Comparison of ENCODE assay signal across 8 cellular contexts in genomic region chr16:89615596-89616090, GRCh38. TPM values are rescaled to one million over a fixed set of nuclear protein-coding genes. Genes with fewer than 3 reads are reported as not detected.
DNase-seq lines count a peak whose midpoint lies in the region; ATAC-seq and TF ChIP-seq lines count a peak whose summit lies in the region.

No MANE protein-coding gene starts in this region.

- H3K36me3 Mint-ChIP-seq in activated T-cell treated with anti-CD3 and anti-CD28 coated beads, Interleukin-2, amount 50 U/mL, for 24 hours (ENCODE audit: low read depth): no peaks in the 10 kb centered on the region
- no peaks in the 10 kb centered on the region for H3K36me3 Mint-ChIP-seq in immature natural killer cell

- ATAC-seq in GM21619 (IDR thresholded peaks at IDR 0.05; ENCODE audit: unreplicated experiment) (no peak), GM21423 (IDR thresholded peaks at IDR 0.05; ENCODE audit: unreplicated experiment) (no peak)

- H3K4me3 Mint-ChIP-seq in activated T-cell treated with anti-CD3 and anti-CD28 coated beads, Interleukin-2, amount 50 U/mL, for 24 hours: no peak overlapping the region
- H3K4me3 Mint-ChIP-seq in immature natural killer cell: no peak overlapping the region

- no peaks in the 10 kb centered on the region for H3K27me3 Mint-ChIP-seq in activated T-cell treated with anti-CD3 and anti-CD28 coated beads, Interleukin-2, amount 50 U/mL, for 24 hours
- H3K27me3 Mint-ChIP-seq in immature natural killer cell (ENCODE audit: low read depth in 3 of 3): peaks cover 4 to 5% (median 5%) of the 10 kb centered on the region in 3 donors

- DNase-seq in ACHN: peak; percentile 45
- peak; percentile 72 for DNase-seq in activated T-cell treated with anti-CD3 and anti-CD28 coated beads, Interleukin-2, amount 50 U/mL, for 24 hours
- peak in 2 of 3 donors; percentile 22 to 23 for DNase-seq in immature natural killer cell
- DNase-seq in NCI-H774 (lab: John Stamatoyannopoulos, UW): no peak
- no peak for DNase-seq in NK-92 treated with Interleukin-12 subunit alpha and Interleukin-12 subunit beta, amount 100 ng/mL, for 24 hours (lab: John Stamatoyannopoulos, UW)

- H3K4me1 Mint-ChIP-seq in activated T-cell treated with anti-CD3 and anti-CD28 coated beads, Interleukin-2, amount 50 U/mL, for 24 hours (ENCODE audit: low read depth): peaks cover 12% of the 10 kb centered on the region
- peaks cover 11% of the 10 kb centered on the region in 2 donors for H3K4me1 Mint-ChIP-seq in immature natural killer cell

- TF ChIP-seq CTCF in GM12873 (IDR thresholded peaks at IDR 0.05; ENCODE audit: insufficient read depth, low read depth, low read length, missing control alignments): peak; percentile 65

- no peak overlapping the region for H3K27ac Mint-ChIP-seq in activated T-cell treated with anti-CD3 and anti-CD28 coated beads, Interleukin-2, amount 50 U/mL, for 24 hours
- H3K27ac Mint-ChIP-seq in immature natural killer cell: no peak overlapping the region

- H3K9me3 Mint-ChIP-seq in activated T-cell treated with anti-CD3 and anti-CD28 coated beads, Interleukin-2, amount 50 U/mL, for 24 hours: no peaks in the 10 kb centered on the region
- H3K9me3 Mint-ChIP-seq in immature natural killer cell: peaks cover 0 to 5% (median 0%) of the 10 kb centered on the region in 6 donors

- in situ Hi-C loops in ACHN (cut with HindIII; ENCODE audit: low pct_ligation_motif_present, low pct_unique_long_range_greater_than_20kb, low sequenced_read_pairs): no loop called here

RNA-seq across cellular contexts. Expression of gene DPEP1, which starts 2.2 kb away (rescaled TPM):
- not detected for polyA plus RNA-seq in immature natural killer cell

RNA-seq across cellular contexts. Expression of gene CPNE7, which starts 40.1 kb away (rescaled TPM):
- 1 to 10 TPM in 2 of 3 donors, not detected in 1; 1.9 to 5.1 TPM for polyA plus RNA-seq in immature natural killer cell

RNA-seq across cellular contexts. Expression of gene CHMP1A, which starts 41.9 kb away (rescaled TPM):
- polyA plus RNA-seq in immature natural killer cell: 100 to 1,000 TPM; 102 to 111 (median 103) TPM

RNA-seq across cellular contexts. Expression of gene SPATA33, which starts 42.0 kb away (rescaled TPM):
- polyA plus RNA-seq in immature natural killer cell: 1 to 10 TPM; 1.8 to 6.8 (median 4.7) TPM

RNA-seq across cellular contexts. Expression of gene RPL13, which starts 55.2 kb away (rescaled TPM):
- polyA plus RNA-seq in immature natural killer cell: 1,000 to 10,000 TPM; 1,461 to 3,229 (median 2,406) TPM

Comparison
In these comparisons a context has a peak if more than half of its experiments do, and no peak if none do; other contexts are left out.
1. DNase-seq: peak in ACHN (single experiment), activated T-cell treated with anti-CD3 and anti-CD28 coated beads, Interleukin-2, amount 50 U/mL, for 24 hours (single experiment) and immature natural killer cell (2 of 3); none in NCI-H774 (single experiment) and NK-92 treated with Interleukin-12 subunit alpha and Interleukin-12 subunit beta, amount 100 ng/mL, for 24 hours (single experiment).